ENCODE assay signal across 1 cellular context in genomic region chr15:90062729-90063684, GRCh38.
TF ChIP-seq lines count a peak whose summit lies in the region.

No MANE protein-coding gene starts in this region.

TF ChIP-seq in GM23338, 12 proteins besides CTCF, POLR2A, EP300 and RAD21 (continued from another document):
- TF ChIP-seq ZNF462 (CRISPR knock-in tag; IDR thresholded peaks at IDR 0.05) (no peak), POLR2AphosphoS5 (IDR thresholded peaks at IDR 0.05; ENCODE audit: low read depth) (no peak), EZH2phosphoT487 (IDR thresholded peaks at IDR 0.05; ENCODE audit: unreplicated experiment) (no peak), ZNF114 (CRISPR knock-in tag; IDR thresholded peaks at IDR 0.05) (no peak), EZH2 (IDR thresholded peaks at IDR 0.05; ENCODE audit: low read depth, unreplicated experiment) (no peak), ZNF331 (CRISPR knock-in tag; IDR thresholded peaks at IDR 0.05; ENCODE audit: low read depth) (no peak)
